ENCODE assay signal across 1 cellular context in the genomic region with DNA sequence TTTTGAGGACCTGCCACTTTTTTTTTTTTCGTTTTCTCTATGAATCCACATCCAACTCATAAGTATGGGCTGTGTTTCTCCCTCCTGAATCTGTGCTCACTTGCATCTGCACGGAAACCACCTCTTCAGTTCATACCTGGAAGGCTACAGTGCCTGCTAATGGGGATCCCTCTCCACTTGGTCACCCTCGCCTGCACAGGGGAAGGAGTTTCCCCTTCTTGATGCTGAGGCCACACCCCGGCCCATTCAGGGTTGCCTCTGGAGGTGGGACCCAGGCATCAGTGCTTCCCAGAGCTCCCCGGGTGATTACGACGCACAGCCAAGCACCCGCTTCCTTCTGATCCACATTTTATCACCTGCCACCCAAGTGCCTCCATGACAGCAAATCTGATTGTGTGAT.
TF ChIP-seq lines count a peak whose summit lies in the region.

No MANE protein-coding gene starts in this region.

TF ChIP-seq in H1, 55 proteins besides CTCF, POLR2A, EP300 and RAD21 (continued from another document):
- TF ChIP-seq FOSL1 (IDR thresholded peaks at IDR 0.05; ENCODE audit: insufficient read depth, low read depth, low read length), result no peak
- no peak for TF ChIP-seq CREB1 (IDR thresholded peaks at IDR 0.05)
- no peak for TF ChIP-seq TAF7 (optimal IDR thresholded peaks at IDR 0.05; ENCODE audit: borderline replicate concordance, low read depth, low read length)
- TF ChIP-seq CBX8 (IDR thresholded peaks at IDR 0.05; ENCODE audit: borderline replicate concordance, low read depth, low read length), result no peak
- TF ChIP-seq GABPA (IDR thresholded peaks at IDR 0.05; ENCODE audit: borderline replicate concordance, insufficient read depth, low read length), result no peak
- no peak for TF ChIP-seq CHD2 (IDR thresholded peaks at IDR 0.05; ENCODE audit: low read length)
- TF ChIP-seq SP4 (IDR thresholded peaks at IDR 0.05; ENCODE audit: low read length), result no peak
- no peak for TF ChIP-seq SP2 (IDR thresholded peaks at IDR 0.05; ENCODE audit: low read length)
- no peak for TF ChIP-seq TAF1 (IDR thresholded peaks at IDR 0.05; ENCODE audit: low read depth, low read length)
- no peak for TF ChIP-seq JUN (IDR thresholded peaks at IDR 0.05; ENCODE audit: low read depth, low read length)
- TF ChIP-seq KDM5A (IDR thresholded peaks at IDR 0.05; ENCODE audit: low read length), result no peak
- TF ChIP-seq HDAC6 (IDR thresholded peaks at IDR 0.05; ENCODE audit: low read depth, low read length), result no peak
